1 cellular context compared by ENCODE assay signal in genomic region chr1:26483980-26484379, GRCh38.
TF ChIP-seq lines count a peak whose summit lies in the region.

No MANE protein-coding gene starts in this region.

TF ChIP-seq in K562, 482 proteins besides CTCF, POLR2A, EP300 and RAD21 (continued from another document):
- TF ChIP-seq ZNF639 (CRISPR knock-in tag; conservative IDR thresholded peaks at IDR 0.05 in 1 of 2, IDR thresholded peaks at IDR 0.05 in 1 of 2) (peak in 1 of 2 experiments; percentile 38; a peak in 1 of 4 replicates), U2AF2 (optimal IDR thresholded peaks at IDR 0.05; ENCODE audit: low read depth, low read length) (no peak), ARID1B (IDR thresholded peaks at IDR 0.05) (0 out of 2 replicates have a peak, but pooled peaks have one; percentile 14), POLR2AphosphoS2 (IDR thresholded peaks at IDR 0.05; ENCODE audit: low read length) (no peak), HMG20A (CRISPR knock-in tag; conservative IDR thresholded peaks at IDR 0.05) (0 out of 2 replicates have a peak, but pooled peaks have one; percentile 24), CHD2 (IDR thresholded peaks at IDR 0.05; ENCODE audit: low read depth, low read length) (no peak), ILK (tag; IDR thresholded peaks at IDR 0.05; ENCODE audit: borderline replicate concordance, low read depth) (no peak), NRF1 (conservative IDR thresholded peaks at IDR 0.05 in 1 of 2, IDR thresholded peaks at IDR 0.05 in 1 of 2) (no peak), ZNF592 (IDR thresholded peaks at IDR 0.05) (peak; percentile 71; the same call in 1 of the 2 replicates), HBP1 (CRISPR knock-in tag; IDR thresholded peaks at IDR 0.05) (no peak), C11orf30 (IDR thresholded peaks at IDR 0.05; ENCODE audit: low read depth) (peak; percentile 41), PHB (CRISPR knock-in tag; IDR thresholded peaks at IDR 0.05) (no peak), GATAD2B (IDR thresholded peaks at IDR 0.05; ENCODE audit: borderline replicate concordance) (no peak), FUS (optimal IDR thresholded peaks at IDR 0.05; ENCODE audit: low read depth, low read length) (no peak), ATF7 (IDR thresholded peaks at IDR 0.05) (no peak), CHCHD3 (CRISPR knock-in tag; IDR thresholded peaks at IDR 0.05) (no peak), NUFIP1 (IDR thresholded peaks at IDR 0.05; ENCODE audit: partially characterized antibody) (no peak), MCM5 (IDR thresholded peaks at IDR 0.05; ENCODE audit: low read depth) (no peak), HMG20B (CRISPR knock-in tag; IDR thresholded peaks at IDR 0.05) (no peak), NEUROD1 (IDR thresholded peaks at IDR 0.05; ENCODE audit: borderline replicate concordance, low read depth, low read length, partially characterized antibody) (no peak), ZBTB1 (CRISPR knock-in tag; IDR thresholded peaks at IDR 0.05; ENCODE audit: borderline replicate concordance, low read depth) (no peak), CREB3 (tag; conservative IDR thresholded peaks at IDR 0.05; ENCODE audit: low read depth) (peak; percentile 83), HDAC8 (tag; IDR thresholded peaks at IDR 0.05) (peak; percentile 64; the same call in 1 of the 2 replicates), MBD1 (CRISPR knock-in tag; IDR thresholded peaks at IDR 0.05) (no peak), CREB1 (IDR thresholded peaks at IDR 0.05) (no peak), CREB1 (CRISPR knock-in tag; IDR thresholded peaks at IDR 0.05) (no peak), FOXJ2 (tag; IDR thresholded peaks at IDR 0.05) (no peak), RBBP5 (IDR thresholded peaks at IDR 0.05; ENCODE audit: borderline replicate concordance, insufficient read depth, low read length, poor library complexity, severe bottlenecking) (no peak), HOMEZ (CRISPR knock-in tag; IDR thresholded peaks at IDR 0.05) (no peak), IRF9 (tag; IDR thresholded peaks at IDR 0.05) (no peak), EHMT2 (IDR thresholded peaks at IDR 0.05) (no peak), YY1 (IDR thresholded peaks at IDR 0.05; ENCODE audit: borderline replicate concordance in 1 of 3, control insufficient read depth in 1 of 3, extremely low read depth in 1 of 3, insufficient read depth in 3 of 3, insufficient read length in 1 of 3, insufficient replicate concordance in 2 of 3, low read depth in 1 of 3, low read length in 2 of 3) (no peak), ZNF57 (CRISPR knock-in tag; IDR thresholded peaks at IDR 0.05) (no peak), SP1 (CRISPR knock-in tag; IDR thresholded peaks at IDR 0.05) (no peak)
